ENCODE assay signal across 8 cellular contexts in the genomic region with DNA sequence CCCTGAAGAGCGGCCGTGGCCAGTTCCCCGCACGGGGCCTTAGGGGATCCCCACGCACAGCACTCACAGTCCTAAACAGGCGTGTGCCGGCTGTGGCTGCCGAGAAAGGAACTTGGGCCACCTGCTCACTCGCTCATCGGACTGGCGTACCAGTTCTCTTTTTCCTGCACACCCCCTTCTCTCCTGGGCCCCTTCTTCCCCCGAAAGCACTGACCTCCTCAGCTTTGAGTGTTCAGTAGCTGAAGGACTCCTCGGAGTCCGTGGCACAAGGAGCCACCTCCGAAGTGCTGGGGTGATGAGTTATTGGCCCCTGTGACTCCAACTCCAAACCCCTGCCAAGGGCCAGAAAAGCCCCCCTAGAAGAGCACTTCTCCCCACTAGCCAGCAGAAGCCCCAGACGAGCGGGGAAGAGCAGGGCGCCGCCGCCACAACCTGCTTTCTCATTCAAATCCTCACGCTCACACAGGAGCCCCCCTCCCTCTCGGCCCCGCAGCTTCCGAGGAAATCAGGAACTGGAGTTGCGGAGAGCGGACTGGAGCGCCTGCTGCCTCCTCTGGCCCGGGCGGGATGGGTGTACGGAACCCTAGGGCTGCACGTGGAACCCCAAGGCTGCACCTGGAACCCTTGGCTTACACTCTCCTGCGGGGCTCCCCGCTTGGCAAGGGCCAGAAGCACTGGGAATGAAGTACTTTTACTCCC.
DNase-seq lines count a peak whose midpoint lies in the region; ATAC-seq lines count a peak whose summit lies in the region.

Gene PLCH1, minus strand, starts transcription at position 446 of the 699 bp plus-strand sequence. CDS start 40,847 bp downstream, outside the sequence.

- peak; percentile 65 for DNase-seq in SIG-M5 treated with dmso at 0.1 percent for 504 hours (lab: John Stamatoyannopoulos, UW; ENCODE audit: unreplicated experiment)
- no peak for DNase-seq in SIG-M5 (lab: John Stamatoyannopoulos, UW)
- DNase-seq in NCI-H2171 (lab: John Stamatoyannopoulos, UW) = peak; percentile 62
- peak; percentile 10 for DNase-seq in activated CD4-positive, alpha-beta T cell treated with anti-CD3 and anti-CD28 coated beads for 1 hour
- peak; percentile 13 for DNase-seq in cortex of kidney (lab: John Stamatoyannopoulos, UW)
- DNase-seq in left kidney (ENCODE audit: low read depth, low spot score) = peak; percentile 94
- DNase-seq in stimulated activated CD4-positive, alpha-beta T cell treated with anti-CD3 and anti-CD28 coated beads, Interleukin-2, amount 100 ng/mL, for 24 hours = peak; percentile 40 to 52

- ATAC-seq in HG03039 (IDR thresholded peaks at IDR 0.05; ENCODE audit: unreplicated experiment) = peak; percentile 73
